Comparison of ENCODE assay signal across 14 cellular contexts in the genomic region with DNA sequence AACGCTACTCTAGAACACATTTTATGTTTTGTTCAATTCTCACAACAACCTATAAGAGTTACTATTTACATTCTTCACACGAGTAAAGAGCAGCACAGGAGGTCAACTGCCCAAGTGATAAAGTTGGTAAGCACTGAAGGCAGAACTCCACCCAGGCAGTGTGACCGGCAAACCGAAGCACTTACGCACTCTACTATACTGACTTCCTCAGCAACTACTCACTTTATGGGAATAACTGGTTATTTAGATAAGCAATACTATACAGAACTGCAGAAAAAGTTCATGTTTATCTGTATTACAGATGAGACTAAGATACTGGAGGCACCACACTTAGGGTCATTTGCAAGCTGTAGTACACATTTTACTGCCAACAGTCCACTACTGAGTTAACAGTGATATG. TPM values are rescaled to one million over a fixed set of nuclear protein-coding genes. Genes with fewer than 3 reads are reported as not detected.
DNase-seq lines count a peak whose midpoint lies in the region; ATAC-seq and TF ChIP-seq lines count a peak whose summit lies in the region.
"Had no signal": no experiment of that assay in that cellular context is flagged by ENCODE, and none has a peak within 500 bp of the region (broad histone marks: within the 10 kb centered on the region; RNA-seq: fewer than 3 reads in every experiment).

No MANE protein-coding gene starts in this region.

- H3K27me3 Mint-ChIP-seq in activated T-cell treated with anti-CD3 and anti-CD28 coated beads, Interleukin-2, amount 50 U/mL, for 24 hours = no peaks in the 10 kb centered on the region

- peaks cover 63% of the 10 kb centered on the region for H3K36me3 Mint-ChIP-seq in activated T-cell treated with anti-CD3 and anti-CD28 coated beads, Interleukin-2, amount 50 U/mL, for 24 hours (ENCODE audit: low read depth)

- peak; percentile 42 to 63 (median 57) for ATAC-seq in right lobe of liver
- no peak for ATAC-seq in SK-N-SH treated with all-trans-retinoic acid at 6 μM for 48 hours
- ATAC-seq in GM21515 (IDR thresholded peaks at IDR 0.05; ENCODE audit: unreplicated experiment) = no peak

- H3K4me1 Mint-ChIP-seq in activated T-cell treated with anti-CD3 and anti-CD28 coated beads, Interleukin-2, amount 50 U/mL, for 24 hours (ENCODE audit: low read depth) = peaks cover 88% of the 10 kb centered on the region

- H3K4me3 ChIP-seq in ascending aorta (peak overlapping the region; percentile 24 to 27), right lobe of liver (no peak overlapping the region), subcutaneous abdominal adipose tissue (ENCODE audit: low read depth in 1 of 5, low read length in 5 of 5) (no peak overlapping the region)
- H3K4me3 ChIP-seq: testis had no signal

- DNase-seq in activated T-cell treated with anti-CD3 and anti-CD28 coated beads, Interleukin-2, amount 50 U/mL, for 24 hours = no peak
- DNase-seq in activated T-cell treated with anti-CD3 and anti-CD28 coated beads, Interleukin-2, amount 50 U/mL, for 48 hours = no peak
- DNase-seq in ascending aorta (ENCODE audit: low spot score in 2 of 2) (no peak), right lobe of liver (no peak), midbrain (lab: John Stamatoyannopoulos, UW) (no peak)
- DNase-seq: activated CD4-positive, CD25-positive, alpha-beta regulatory T cell treated with anti-CD3 and anti-CD28 coated beads, Interleukin-2, amount 50 U/mL, for 72 hours; activated gamma-delta T cell; dermis blood vessel endothelial cell; NCI-H510A treated with DMSO at 0.1 percent for 48 hours; posterior cingulate gyrus; testis had no signal

- 28% methylated on average over 5 of the region's 5 CpGs for WGBS in right lobe of liver (ENCODE audit: insufficient coverage, low coverage, low lambda C conversion rate, missing lambda C conversion rate)

- H3K4me1 ChIP-seq in ascending aorta (peaks cover 5 to 32% of the 10 kb centered on the region in 2 donors), right lobe of liver (peaks cover 0 to 38% (median 15%) of the 10 kb centered on the region in 4 donors), subcutaneous abdominal adipose tissue (ENCODE audit: control insufficient read depth in 5 of 5, insufficient read depth in 5 of 5, low read length in 5 of 5) (peaks cover 15 to 59% (median 47%) of the 10 kb centered on the region in 5 donors)

- H3K27ac ChIP-seq in ascending aorta (peak overlapping the region; percentile 13 to 44), right lobe of liver (no peak overlapping the region), subcutaneous abdominal adipose tissue (ENCODE audit: low read depth, low read length) (peak overlapping the region; percentile 91)
- H3K27ac ChIP-seq: testis had no signal

- H3K27ac Mint-ChIP-seq in activated T-cell treated with anti-CD3 and anti-CD28 coated beads, Interleukin-2, amount 50 U/mL, for 24 hours = peak overlapping the region; percentile 79

- TF ChIP-seq POLR2A in right lobe of liver (IDR thresholded peaks at IDR 0.05) = no peak

- TF ChIP-seq CTCF in ascending aorta (IDR thresholded peaks at IDR 0.05) = no peak
- no peak for TF ChIP-seq CTCF in right lobe of liver (IDR thresholded peaks at IDR 0.05)

- no peak overlapping the region for H3K4me3 Mint-ChIP-seq in activated T-cell treated with anti-CD3 and anti-CD28 coated beads, Interleukin-2, amount 50 U/mL, for 24 hours

- peak overlapping the region in 1 of 5 donors; percentile 50 for H3K9ac ChIP-seq in subcutaneous abdominal adipose tissue (ENCODE audit: low read length in 5 of 5)

- H3K9me3 ChIP-seq in ascending aorta (no peaks in the 10 kb centered on the region), right lobe of liver (no peaks in the 10 kb centered on the region), subcutaneous abdominal adipose tissue (ENCODE audit: control insufficient read depth in 5 of 5, low read length in 5 of 5) (no peaks in the 10 kb centered on the region)
- H3K9me3 ChIP-seq: testis had no signal

- no peaks in the 10 kb centered on the region for H3K9me3 Mint-ChIP-seq in activated T-cell treated with anti-CD3 and anti-CD28 coated beads, Interleukin-2, amount 50 U/mL, for 24 hours

- H3K36me3 ChIP-seq in ascending aorta (no peaks in the 10 kb centered on the region), right lobe of liver (peaks cover 0 to 2% (median 0%) of the 10 kb centered on the region in 4 donors), subcutaneous abdominal adipose tissue (ENCODE audit: control insufficient read depth in 5 of 5, insufficient read depth in 5 of 5, low read length in 5 of 5) (peaks cover 0 to 5% (median 0%) of the 10 kb centered on the region in 5 donors)

- intact Hi-C loops in ascending aorta (cut with DNase I) = no loop called here
- intact Hi-C loops in right lobe of liver (cut with DNase I) = no loop called here

- no peaks in the 10 kb centered on the region for H3K27me3 ChIP-seq in ascending aorta
- no peaks in the 10 kb centered on the region for H3K27me3 ChIP-seq in right lobe of liver
- no peaks in the 10 kb centered on the region for H3K27me3 ChIP-seq in subcutaneous abdominal adipose tissue (ENCODE audit: control insufficient read depth in 5 of 5, insufficient read depth in 4 of 5, low read length in 5 of 5)
- H3K27me3 ChIP-seq: testis had no signal

TF ChIP-seq in SK-N-SH treated with all-trans-retinoic acid at 6 μM for 48 hours, 23 proteins besides CTCF, POLR2A, EP300 and RAD21:
- TF ChIP-seq, protein P1, sequence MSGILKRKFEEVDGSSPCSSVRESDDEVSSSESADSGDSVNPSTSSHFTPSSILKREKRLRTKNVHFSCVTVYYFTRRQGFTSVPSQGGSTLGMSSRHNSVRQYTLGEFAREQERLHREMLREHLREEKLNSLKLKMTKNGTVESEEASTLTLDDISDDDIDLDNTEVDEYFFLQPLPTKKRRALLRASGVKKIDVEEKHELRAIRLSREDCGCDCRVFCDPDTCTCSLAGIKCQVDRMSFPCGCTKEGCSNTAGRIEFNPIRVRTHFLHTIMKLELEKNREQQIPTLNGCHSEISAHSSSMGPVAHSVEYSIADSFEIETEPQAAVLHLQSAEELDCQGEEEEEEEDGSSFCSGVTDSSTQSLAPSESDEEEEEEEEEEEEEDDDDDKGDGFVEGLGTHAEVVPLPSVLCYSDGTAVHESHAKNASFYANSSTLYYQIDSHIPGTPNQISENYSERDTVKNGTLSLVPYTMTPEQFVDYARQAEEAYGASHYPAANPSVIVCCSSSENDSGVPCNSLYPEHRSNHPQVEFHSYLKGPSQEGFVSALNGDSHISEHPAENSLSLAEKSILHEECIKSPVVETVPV (CRISPR knock-in tag; IDR thresholded peaks at IDR 0.05) = no peak
- no peak for TF ChIP-seq GLIS3 (CRISPR knock-in tag; IDR thresholded peaks at IDR 0.05)
- TF ChIP-seq ARNTL (CRISPR knock-in tag; IDR thresholded peaks at IDR 0.05; ENCODE audit: borderline replicate concordance, low read depth) = no peak
- TF ChIP-seq, protein P2, sequence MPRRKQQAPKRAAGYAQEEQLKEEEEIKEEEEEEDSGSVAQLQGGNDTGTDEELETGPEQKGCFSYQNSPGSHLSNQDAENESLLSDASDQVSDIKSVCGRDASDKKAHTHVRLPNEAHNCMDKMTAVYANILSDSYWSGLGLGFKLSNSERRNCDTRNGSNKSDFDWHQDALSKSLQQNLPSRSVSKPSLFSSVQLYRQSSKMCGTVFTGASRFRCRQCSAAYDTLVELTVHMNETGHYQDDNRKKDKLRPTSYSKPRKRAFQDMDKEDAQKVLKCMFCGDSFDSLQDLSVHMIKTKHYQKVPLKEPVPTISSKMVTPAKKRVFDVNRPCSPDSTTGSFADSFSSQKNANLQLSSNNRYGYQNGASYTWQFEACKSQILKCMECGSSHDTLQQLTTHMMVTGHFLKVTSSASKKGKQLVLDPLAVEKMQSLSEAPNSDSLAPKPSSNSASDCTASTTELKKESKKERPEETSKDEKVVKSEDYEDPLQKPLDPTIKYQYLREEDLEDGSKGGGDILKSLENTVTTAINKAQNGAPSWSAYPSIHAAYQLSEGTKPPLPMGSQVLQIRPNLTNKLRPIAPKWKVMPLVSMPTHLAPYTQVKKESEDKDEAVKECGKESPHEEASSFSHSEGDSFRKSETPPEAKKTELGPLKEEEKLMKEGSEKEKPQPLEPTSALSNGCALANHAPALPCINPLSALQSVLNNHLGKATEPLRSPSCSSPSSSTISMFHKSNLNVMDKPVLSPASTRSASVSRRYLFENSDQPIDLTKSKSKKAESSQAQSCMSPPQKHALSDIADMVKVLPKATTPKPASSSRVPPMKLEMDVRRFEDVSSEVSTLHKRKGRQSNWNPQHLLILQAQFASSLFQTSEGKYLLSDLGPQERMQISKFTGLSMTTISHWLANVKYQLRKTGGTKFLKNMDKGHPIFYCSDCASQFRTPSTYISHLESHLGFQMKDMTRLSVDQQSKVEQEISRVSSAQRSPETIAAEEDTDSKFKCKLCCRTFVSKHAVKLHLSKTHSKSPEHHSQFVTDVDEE (CRISPR knock-in tag; IDR thresholded peaks at IDR 0.05) = no peak
- no peak for TF ChIP-seq TCF4 (CRISPR knock-in tag; IDR thresholded peaks at IDR 0.05; ENCODE audit: borderline replicate concordance)
- no peak for TF ChIP-seq CSDC2 (CRISPR knock-in tag; IDR thresholded peaks at IDR 0.05)
- no peak for TF ChIP-seq RARB (CRISPR knock-in tag; IDR thresholded peaks at IDR 0.05)
- no peak for TF ChIP-seq PPARA (CRISPR knock-in tag; IDR thresholded peaks at IDR 0.05; ENCODE audit: borderline replicate concordance)

RNA-seq across cellular contexts. Expression of a gene that starts 28.8 kb away (rescaled TPM):
- total RNA-seq in ascending aorta = 65.1 TPM
- 10 to 100 TPM; 12.3 to 27.7 (median 14.6) TPM for total RNA-seq in right lobe of liver

Comparison
In these comparisons a context has a peak if more than half of its experiments do, and no peak if none do; other contexts are left out.
1. H3K27ac ChIP-seq: peak in ascending aorta (2 of 2) and subcutaneous abdominal adipose tissue (single experiment); none in right lobe of liver (0 of 3).
2. H3K4me3 ChIP-seq: peak in ascending aorta (2 of 2); none in right lobe of liver (0 of 3) and subcutaneous abdominal adipose tissue (0 of 5).
3. ATAC-seq: peak in right lobe of liver (4 of 4); none in SK-N-SH treated with all-trans-retinoic acid at 6 μM for 48 hours (single experiment) and GM21515 (single experiment).